Comparison of ENCODE assay signal across 9 cellular contexts in genomic region chr18:35467624-35468016, GRCh38. TPM values are rescaled to one million over a fixed set of nuclear protein-coding genes. Genes with fewer than 3 reads are reported as not detected.
DNase-seq lines count a peak whose midpoint lies in the region; ATAC-seq, FAIRE-seq and TF ChIP-seq lines count a peak whose summit lies in the region.
"Had no signal": no experiment of that assay in that cellular context is flagged by ENCODE, and none has a peak within 500 bp of the region (broad histone marks: within the 10 kb centered on the region; RNA-seq: fewer than 3 reads in every experiment).

No MANE protein-coding gene starts in this region.

- H3K9me3 Mint-ChIP-seq in activated CD8-positive, alpha-beta T cell treated with anti-CD3 and anti-CD28 coated beads for 36 hours = no peaks in the 10 kb centered on the region
- H3K9me3 Mint-ChIP-seq: central memory CD8-positive, alpha-beta T cell had no signal

- FAIRE-seq in D721Med (lab: Jason Lieb, UNC) = no peak

- no peak overlapping the region for H3K27ac Mint-ChIP-seq in activated CD8-positive, alpha-beta T cell treated with anti-CD3 and anti-CD28 coated beads for 36 hours

- intact Hi-C loops in activated CD8-positive, alpha-beta T cell treated with anti-CD3 and anti-CD28 coated beads for 36 hours (cut with micrococcal nuclease) = no loop called here

- no peaks in the 10 kb centered on the region for H3K27me3 Mint-ChIP-seq in activated CD8-positive, alpha-beta T cell treated with anti-CD3 and anti-CD28 coated beads for 36 hours
- H3K27me3 Mint-ChIP-seq: central memory CD8-positive, alpha-beta T cell had no signal

- ATAC-seq in GM18511 (IDR thresholded peaks at IDR 0.05; ENCODE audit: unreplicated experiment) = peak; percentile 81
- peak; percentile 70 for ATAC-seq in GM21723 (IDR thresholded peaks at IDR 0.05; ENCODE audit: unreplicated experiment)
- peak; percentile 57 for ATAC-seq in HG03521 (IDR thresholded peaks at IDR 0.05; ENCODE audit: unreplicated experiment)
- ATAC-seq in activated CD8-positive, alpha-beta T cell treated with anti-CD3 and anti-CD28 coated beads for 36 hours = no peak

- TF ChIP-seq CTCF in activated CD8-positive, alpha-beta T cell treated with anti-CD3 and anti-CD28 coated beads for 36 hours (IDR thresholded peaks at IDR 0.05) = no peak
- TF ChIP-seq CTCF in D721Med (IDR thresholded peaks at IDR 0.05; ENCODE audit: insufficient read depth, missing control alignments) = no peak

- H3K4me1 Mint-ChIP-seq in activated CD8-positive, alpha-beta T cell treated with anti-CD3 and anti-CD28 coated beads for 36 hours (ENCODE audit: low read depth) = no peaks in the 10 kb centered on the region
- H3K4me1 Mint-ChIP-seq: central memory CD8-positive, alpha-beta T cell had no signal

- no peak overlapping the region for H3K4me3 Mint-ChIP-seq in activated CD8-positive, alpha-beta T cell treated with anti-CD3 and anti-CD28 coated beads for 36 hours
- H3K4me3 Mint-ChIP-seq: central memory CD8-positive, alpha-beta T cell had no signal

- DNase-seq in iPS-NIHi7 (ENCODE audit: extremely low spot score) (peak; percentile 5), SIG-M5 (lab: John Stamatoyannopoulos, UW) (no peak), GM19240 (ENCODE audit: insufficient read length, low spot score) (no peak), D721Med (ENCODE audit: insufficient read length, low spot score) (no peak)
- DNase-seq in activated CD8-positive, alpha-beta T cell treated with anti-CD3 and anti-CD28 coated beads for 36 hours = no peak

- POLR2A ChIA-PET in activated CD8-positive, alpha-beta T cell treated with anti-CD3 and anti-CD28 coated beads for 36 hours (lab: Charles Lee) = no interaction called here

- peaks cover 13% of the 10 kb centered on the region for H3K36me3 Mint-ChIP-seq in activated CD8-positive, alpha-beta T cell treated with anti-CD3 and anti-CD28 coated beads for 36 hours (ENCODE audit: low read depth)

- CTCF ChIA-PET in activated CD8-positive, alpha-beta T cell treated with anti-CD3 and anti-CD28 coated beads for 36 hours (lab: Charles Lee) = interaction anchor here (0.7 kb wide), 1 partner anchor 80 kb away, joined by 3 read pairs; no protein-coding TSS in a partner anchor

RNA-seq across cellular contexts. Expression of gene INO80C, which starts 30.1 kb away (rescaled TPM):
- total RNA-seq in activated CD8-positive, alpha-beta T cell treated with anti-CD3 and anti-CD28 coated beads for 36 hours = 10 to 100 TPM; 23.3 to 25.9 TPM
